ENCODE assay signal across 15 cellular contexts in the genomic region with DNA sequence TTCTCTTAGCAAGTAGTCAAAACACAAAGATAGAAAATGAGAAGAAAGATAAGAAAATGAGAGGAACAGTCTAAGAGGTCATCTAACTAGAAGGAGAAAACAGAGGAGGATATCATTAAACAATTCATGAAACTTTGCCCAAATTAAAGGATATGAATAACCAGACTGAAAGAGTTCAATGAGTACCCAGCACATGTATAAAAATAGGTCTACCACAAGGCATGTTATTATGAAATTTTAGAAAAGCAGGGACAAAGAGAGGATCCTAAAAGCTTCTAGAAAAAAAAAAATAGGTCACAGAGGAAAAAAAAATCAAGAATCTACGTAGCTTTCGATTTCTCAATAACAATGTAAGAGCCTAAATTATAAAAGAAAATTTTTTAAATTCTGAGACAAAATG.
"Had no signal": no experiment of that assay in that cellular context is flagged by ENCODE, and none has a peak within 500 bp of the region (broad histone marks: within the 10 kb centered on the region; RNA-seq: fewer than 3 reads in every experiment).

No MANE protein-coding gene starts in this region.

- H3K27ac Mint-ChIP-seq: activated naive CD8-positive, alpha-beta T cell treated with anti-CD3 and anti-CD28 coated beads, Interleukin-2, amount 10 ng/mL, durations not matched to agents 7 days and 5 days; naive B cell; neural progenitor cell had no signal

- H3K9me3 Mint-ChIP-seq: activated naive CD8-positive, alpha-beta T cell treated with anti-CD3 and anti-CD28 coated beads, Interleukin-2, amount 10 ng/mL, durations not matched to agents 7 days and 5 days had no signal

- H3K36me3 Mint-ChIP-seq: activated naive CD8-positive, alpha-beta T cell treated with anti-CD3 and anti-CD28 coated beads, Interleukin-2, amount 10 ng/mL, durations not matched to agents 7 days and 5 days; naive B cell had no signal

- DNase-seq: activated CD4-positive, alpha-beta T cell treated with anti-CD3 and anti-CD28 coated beads, Interleukin-2, amount 50 U/mL, for 1 hour; activated CD8-positive, alpha-beta memory T cell treated with anti-CD3 and anti-CD28 coated beads for 24 hours; activated naive CD4-positive, alpha-beta T cell; activated naive CD8-positive, alpha-beta T cell treated with anti-CD3 and anti-CD28 coated beads, Interleukin-2, amount 10 ng/mL, durations not matched to agents 7 days and 5 days; aorta; esophagus squamous epithelium; foreskin keratinocyte; heart left ventricle; left colon; naive B cell; stimulated activated CD4-positive, alpha-beta T cell treated with anti-CD3 and anti-CD28 coated beads, Interleukin-12 subunit alpha, Interleukin-12 subunit beta, amount 100 ng/mL, for 4 hours; stimulated activated CD4-positive, alpha-beta T cell treated with anti-CD3 and anti-CD28 coated beads, Interleukin-2, amount 100 ng/mL, for 24 hours; stomach had no signal

- H3K36me3 ChIP-seq: breast epithelium had no signal

- H3K27me3 Mint-ChIP-seq: activated naive CD8-positive, alpha-beta T cell treated with anti-CD3 and anti-CD28 coated beads, Interleukin-2, amount 10 ng/mL, durations not matched to agents 7 days and 5 days had no signal

- H3K4me3 Mint-ChIP-seq: activated naive CD8-positive, alpha-beta T cell treated with anti-CD3 and anti-CD28 coated beads, Interleukin-2, amount 10 ng/mL, durations not matched to agents 7 days and 5 days; naive B cell; neural progenitor cell had no signal

- H3K9ac ChIP-seq: neural progenitor cell had no signal

- H3K4me1 ChIP-seq: breast epithelium, neural progenitor cell had no signal

- H3K4me3 ChIP-seq: breast epithelium, esophagus squamous epithelium, heart left ventricle, neural progenitor cell, stomach had no signal

- H3K9me3 ChIP-seq: breast epithelium, esophagus squamous epithelium, heart left ventricle, stomach had no signal

- H3K27ac ChIP-seq: esophagus squamous epithelium, foreskin keratinocyte, neural progenitor cell, stomach had no signal

- H3K4me1 Mint-ChIP-seq: activated naive CD8-positive, alpha-beta T cell treated with anti-CD3 and anti-CD28 coated beads, Interleukin-2, amount 10 ng/mL, durations not matched to agents 7 days and 5 days; naive B cell; neural progenitor cell had no signal

- H3K27me3 ChIP-seq: breast epithelium, esophagus squamous epithelium, foreskin keratinocyte, heart left ventricle, neural progenitor cell, stomach had no signal
